ENCODE assay signal across 21 cellular contexts in genomic region chr6:2829253-2829652, GRCh38. TPM values are rescaled to one million over a fixed set of nuclear protein-coding genes. Genes with fewer than 3 reads are reported as not detected.
A peak's percentile ranks its signal among the peaks of the same experiment; 100 is the strongest.
DNase-seq lines count a peak whose midpoint lies in the region; ATAC-seq, FAIRE-seq and TF ChIP-seq lines count a peak whose summit lies in the region.
"Had no signal": no experiment of that assay in that cellular context is flagged by ENCODE, and none has a peak within 500 bp of the region (broad histone marks: within the 10 kb centered on the region; RNA-seq: fewer than 3 reads in every experiment).

No MANE protein-coding gene starts in this region.

- no peak for TF ChIP-seq RAD21 in K562 (CRISPR knock-in tag; conservative IDR thresholded peaks at IDR 0.05 in 1 of 2, IDR thresholded peaks at IDR 0.05 in 1 of 2)

- TF ChIP-seq EP300 in K562 (IDR thresholded peaks at IDR 0.05; ENCODE audit: low read length), result no peak

- H3K36me3 Mint-ChIP-seq in natural killer cell (peaks cover 18% of the 10 kb centered on the region), mesothelial cell of epicardium (peaks cover 12% of the 10 kb centered on the region)
- peaks cover 9% of the 10 kb centered on the region for H3K36me3 Mint-ChIP-seq in natural killer cell treated with Interleukin-12 subunit alpha and Interleukin-12 subunit beta and Interleukin-15 and Interleukin-18, amount 100 ng/mL, for 72 hours

- no peak for TF ChIP-seq CTCF in natural killer cell (IDR thresholded peaks at IDR 0.05)
- no peak for TF ChIP-seq CTCF in K562 (IDR thresholded peaks at IDR 0.05 in 2 of 3, conservative IDR thresholded peaks at IDR 0.05 in 1 of 3; ENCODE audit: insufficient read depth in 2 of 3, low read depth in 1 of 3, low read length in 3 of 3)
- TF ChIP-seq CTCF in mesothelial cell of epicardium (IDR thresholded peaks at IDR 0.05; ENCODE audit: unreplicated experiment), result no peak
- TF ChIP-seq CTCF in prostate gland (IDR thresholded peaks at IDR 0.05), result no peak

- no peak overlapping the region for H3K4me3 ChIP-seq in K562
- H3K4me3 ChIP-seq in prostate gland, result no peak overlapping the region
- H3K4me3 ChIP-seq: GM12878, GM23248 had no signal

- no peaks in the 10 kb centered on the region for H3K79me2 ChIP-seq in K562 (ENCODE audit: control insufficient read depth, insufficient read depth, low read length)

- no peak for DNase-seq in natural killer cell
- no peak for DNase-seq in natural killer cell treated with Interleukin-12 subunit alpha and Interleukin-12 subunit beta and Interleukin-15 and Interleukin-18, amount 100 ng/mL, for 72 hours (ENCODE audit: low spot score)
- no peak for DNase-seq in K562 (ENCODE audit: extremely low read depth in 1 of 4, low spot score in 3 of 4)
- no peak for DNase-seq in mesothelial cell of epicardium (ENCODE audit: low spot score in 2 of 2, unreplicated experiment in 2 of 2)
- no peak for DNase-seq in prostate gland (ENCODE audit: low spot score)
- DNase-seq in GOT3 (lab: John Stamatoyannopoulos, UW), result no peak
- DNase-seq in HTR-8/SVneo (ENCODE audit: insufficient read length, low spot score), result no peak
- DNase-seq: 8988T; C1 segment of cervical spinal cord; Caco-2; CD4-positive, alpha-beta memory T cell; DMS 273 treated with DMSO at 0.1 percent for 48 hours; DMS79; EL; GDM1; GM23248; H9 had no signal

- H3K36me3 ChIP-seq in K562 (ENCODE audit: control insufficient read depth, insufficient read depth, low read length) (peaks cover 13% of the 10 kb centered on the region; the same call in 1 of the 3 replicates), prostate gland (no peaks in the 10 kb centered on the region)

- H3K4me1 ChIP-seq in K562 (replicated peaks in 1 of 2; ENCODE audit: control insufficient read depth in 2 of 2, insufficient read depth in 2 of 2, low read length in 2 of 2), result no peaks in the 10 kb centered on the region
- no peaks in the 10 kb centered on the region for H3K4me1 ChIP-seq in prostate gland (replicated peaks)

- H3K9me3 ChIP-seq in K562 (replicated peaks; ENCODE audit: control insufficient read depth, insufficient read depth, low read depth, low read length) (no peaks in the 10 kb centered on the region), prostate gland (no peaks in the 10 kb centered on the region)
- H3K9me3 ChIP-seq: Caco-2 had no signal

- TF ChIP-seq POLR2A in K562 (conservative IDR thresholded peaks at IDR 0.05), result no peak
- no peak for TF ChIP-seq POLR2A in prostate gland (IDR thresholded peaks at IDR 0.05)

- H2AFZ ChIP-seq in K562 (ENCODE audit: low read depth, low read length), result no peak overlapping the region
- H2AFZ ChIP-seq: GM23248 had no signal

- no peaks in the 10 kb centered on the region for H3K9me1 ChIP-seq in K562 (ENCODE audit: control insufficient read depth, insufficient read depth, low read length)

- CTCF ChIA-PET in K562 (lab: Yijun Ruan, JAX; ENCODE audit: low intra/inter-chr PET ratio), result no interaction called here

- no peak for ATAC-seq in natural killer cell
- ATAC-seq in natural killer cell treated with Interleukin-12 subunit alpha and Interleukin-12 subunit beta and Interleukin-15 and Interleukin-18, amount 100 ng/mL, for 72 hours, result no peak
- ATAC-seq in K562, result no peak
- ATAC-seq: GM12878, HCT116 had no signal

- H3K27me3 Mint-ChIP-seq in natural killer cell (ENCODE audit: low read depth in 2 of 2) (no peaks in the 10 kb centered on the region), mesothelial cell of epicardium (ENCODE audit: low read depth) (no peaks in the 10 kb centered on the region)
- H3K27me3 Mint-ChIP-seq in natural killer cell treated with Interleukin-12 subunit alpha and Interleukin-12 subunit beta and Interleukin-15 and Interleukin-18, amount 100 ng/mL, for 72 hours, result no peaks in the 10 kb centered on the region
- H3K27me3 Mint-ChIP-seq: CD4-positive, alpha-beta memory T cell had no signal

- no peaks in the 10 kb centered on the region for H4K20me1 ChIP-seq in K562 (replicated peaks; ENCODE audit: control insufficient read depth, insufficient read depth, low read length)

- H3K27ac ChIP-seq in K562 (ENCODE audit: extremely low read depth, low read depth, low read length) (no peak overlapping the region), prostate gland (no peak overlapping the region)
- H3K27ac ChIP-seq: GM23248 had no signal

- FAIRE-seq in K562 (lab: Jason Lieb, UNC) (no peak), HTR-8/SVneo (lab: Jason Lieb, UNC) (no peak)
- FAIRE-seq: D721Med, GM12878, GM19239 had no signal

- BruUV-seq in K562 (replicated peaks; lab: Mats Ljungman, UMichigan), result no TSS peak

- no peaks in the 10 kb centered on the region for H3K9me3 Mint-ChIP-seq in natural killer cell
- H3K9me3 Mint-ChIP-seq in natural killer cell treated with Interleukin-12 subunit alpha and Interleukin-12 subunit beta and Interleukin-15 and Interleukin-18, amount 100 ng/mL, for 72 hours, result no peaks in the 10 kb centered on the region
- H3K9me3 Mint-ChIP-seq in mesothelial cell of epicardium, result no peaks in the 10 kb centered on the region
- H3K9me3 Mint-ChIP-seq: H9 had no signal

- H3K4me3 Mint-ChIP-seq in natural killer cell (no peak overlapping the region), mesothelial cell of epicardium (no peak overlapping the region)
- no peak overlapping the region for H3K4me3 Mint-ChIP-seq in natural killer cell treated with Interleukin-12 subunit alpha and Interleukin-12 subunit beta and Interleukin-15 and Interleukin-18, amount 100 ng/mL, for 72 hours
- H3K4me3 Mint-ChIP-seq: CD4-positive, alpha-beta memory T cell; H9 had no signal

- H3K9ac ChIP-seq in K562 (ENCODE audit: insufficient read depth in 1 of 2, low read depth in 2 of 2, low read length in 2 of 2), result no peak overlapping the region
- H3K9ac ChIP-seq: GM23248 had no signal

- POLR2A ChIA-PET in K562 (lab: Yijun Ruan, JAX), result interaction anchor here (1.7 to 4.7 kb wide), 2 partner anchors 11 to 172 kb away, joined by 5 to 52 read pairs; partner anchors contain the start of gene SERPINB1

- H3K27ac Mint-ChIP-seq in natural killer cell (peak overlapping the region; percentile 25 to 80), mesothelial cell of epicardium (peak overlapping the region; percentile 40)
- peak overlapping the region in 1 of 2 donors; percentile 66 for H3K27ac Mint-ChIP-seq in natural killer cell treated with Interleukin-12 subunit alpha and Interleukin-12 subunit beta and Interleukin-15 and Interleukin-18, amount 100 ng/mL, for 72 hours
- H3K27ac Mint-ChIP-seq: H9 had no signal

- intact Hi-C loops in natural killer cell (cut with micrococcal nuclease) (no loop called here), K562 (cut with micrococcal nuclease) (no loop called here), prostate gland (cut with DNase I) (no loop called here)

- 93% methylated on average over 2 of the region's 2 CpGs for WGBS in K562 (ENCODE audit: insufficient coverage, low coverage, missing lambda C conversion rate)
- 96% methylated on average over 2 of the region's 2 CpGs for WGBS in prostate gland

- in situ Hi-C loops in K562 (cut with MboI), result no loop called here

- H3K4me1 Mint-ChIP-seq in natural killer cell (peaks cover 20 to 24% of the 10 kb centered on the region in 2 donors), mesothelial cell of epicardium (peaks cover 2% of the 10 kb centered on the region)
- H3K4me1 Mint-ChIP-seq in natural killer cell treated with Interleukin-12 subunit alpha and Interleukin-12 subunit beta and Interleukin-15 and Interleukin-18, amount 100 ng/mL, for 72 hours (ENCODE audit: low read depth in 2 of 2), result peaks cover 28 to 35% of the 10 kb centered on the region in 2 donors
- H3K4me1 Mint-ChIP-seq: H9 had no signal

- no peaks in the 10 kb centered on the region for H3K27me3 ChIP-seq in K562 (ENCODE audit: control insufficient read depth in 2 of 2, insufficient read depth in 2 of 2, low read length in 2 of 2)
- H3K27me3 ChIP-seq in prostate gland (replicated peaks; ENCODE audit: insufficient read depth), result no peaks in the 10 kb centered on the region

- no peak overlapping the region for H3K4me2 ChIP-seq in K562 (ENCODE audit: insufficient read depth, low read length)

TF ChIP-seq in K562, 482 proteins besides CTCF, POLR2A, EP300 and RAD21:
- TF ChIP-seq ZBTB8A (IDR thresholded peaks at IDR 0.05; ENCODE audit: partially characterized antibody) (no peak), POLR2H (tag; IDR thresholded peaks at IDR 0.05; ENCODE audit: low read depth) (0 out of 2 replicates have a peak, but pooled peaks have one; percentile 10)

RNA-seq across cellular contexts. Expression of gene SERPINB1, which starts 12.4 kb away (rescaled TPM):
- total RNA-seq in natural killer cell (10 to 100 TPM; 74.8 to 80.2 (median 78.1) TPM), K562 (2014; rRNA removed) (36.7 and 41.2 TPM in 2 replicates), K562 (2014; rRNA removed; fragmentation: Illumina TruSeq; extraction: Trizol) (49.3 and 62.5 TPM in 2 replicates), K562 (2015; rRNA removed; fragmentation: Illumina TruSeq; extraction: Trizol) (31.9 and 33.9 TPM in 2 replicates), K562 (2021) (45.6 and 46.5 TPM in 2 replicates), mesothelial cell of epicardium (18.5 to 20.3 TPM (median 19.5 TPM) in 3 replicates), prostate gland (10 to 100 TPM; 27.5 to 31.1 TPM)
- 100 to 1,000 TPM; 103 to 275 TPM for total RNA-seq in natural killer cell treated with Interleukin-12 subunit alpha and Interleukin-12 subunit beta and Interleukin-15 and Interleukin-18, amount 100 ng/mL, for 72 hours
- total RNA-seq in K562 (2011; cell fraction: chromatin; rRNA removed; ENCODE audit: low replicate concordance), result 11.1 and 19.1 TPM in 2 replicates
- total RNA-seq in K562 (2011; cell fraction: nucleolus; rRNA removed), result 13.9 and 18.2 TPM in 2 replicates
- total RNA-seq in K562 (2011; cell fraction: nucleoplasm; rRNA removed), result 16.9 and 26.9 TPM in 2 replicates
- polyA plus RNA-seq in K562 (2011; rRNA removed) (49.4 and 108 TPM in 2 replicates), K562 (2014; fragmentation: Illumina TruSeq; extraction: Trizol) (57.7 and 78.3 TPM in 2 replicates), K562 (2014; fragmentation: Nextera tagmentation; extraction: Ambion mirVana) (10 to 100 TPM; 63.8 to 68.7 TPM), K562 (2014; rRNA removed) (61.9 and 66.9 TPM in 2 replicates)
- polyA plus RNA-seq in K562 (2011; cell fraction: cytosol; rRNA removed), result 24.3 and 27.5 TPM in 2 replicates
- 22.6 and 24.2 TPM in 2 replicates for polyA plus RNA-seq in K562 (2011; cell fraction: nucleus; rRNA removed)
- 44.7 and 93.0 TPM in 2 replicates for polyA plus RNA-seq in K562 (2012)
- polyA minus RNA-seq in K562 (2011; rRNA and poly(A)+ RNA removed), result 48.6 and 55.2 TPM in 2 replicates
- 25.9 and 43.6 TPM in 2 replicates for polyA minus RNA-seq in K562 (2011; cell fraction: cytosol; rRNA and poly(A)+ RNA removed)
- polyA minus RNA-seq in K562 (2011; cell fraction: nucleus; rRNA and poly(A)+ RNA removed), result 20.3 and 22.5 TPM in 2 replicates
